Comparison of ENCODE assay signal across 17 cellular contexts in genomic region chr9:129457325-129457779, GRCh38.
DNase-seq lines count a peak whose midpoint lies in the region; ATAC-seq and TF ChIP-seq lines count a peak whose summit lies in the region.
"Had no signal": no experiment of that assay in that cellular context is flagged by ENCODE, and none has a peak within 500 bp of the region (broad histone marks: within the 10 kb centered on the region; RNA-seq: fewer than 3 reads in every experiment).

No MANE protein-coding gene starts in this region.

- no peaks in the 10 kb centered on the region for H3K9me3 ChIP-seq in CD4-positive, alpha-beta T cell (ENCODE audit: control insufficient read depth, low read length)
- H3K9me3 ChIP-seq in neural progenitor cell (ENCODE audit: low read depth): no peaks in the 10 kb centered on the region
- H3K9me3 ChIP-seq: ascending aorta, esophagus muscularis mucosa, gastroesophageal sphincter, transverse colon had no signal

- intact Hi-C loops in CD4-positive, alpha-beta T cell (cut with DNase I, micrococcal nuclease): loop anchor here (5.0 kb wide), 4 partner anchors 40 to 280 kb away; partner anchors contain the start of gene IER5L (in 1 of the 2)

- H2AFZ ChIP-seq in neural progenitor cell (replicated peaks): no peak overlapping the region

- peak overlapping the region; percentile 83 for H3K27ac Mint-ChIP-seq in CD4-positive, alpha-beta T cell
- H3K27ac Mint-ChIP-seq in brain (peak overlapping the region; percentile 73 to 100 (median 93)), neural progenitor cell (peak overlapping the region; percentile 15)

- no peaks in the 10 kb centered on the region for H3K27me3 ChIP-seq in CD4-positive, alpha-beta T cell (ENCODE audit: control insufficient read depth, insufficient read depth, low read length)
- H3K27me3 ChIP-seq in HL-60 (ENCODE audit: insufficient read depth, poor library complexity, severe bottlenecking) (no peaks in the 10 kb centered on the region), neural progenitor cell (no peaks in the 10 kb centered on the region)
- H3K27me3 ChIP-seq: ascending aorta, esophagus muscularis mucosa, gastroesophageal sphincter, transverse colon had no signal

- no peaks in the 10 kb centered on the region for H3K79me2 ChIP-seq in neural progenitor cell (ENCODE audit: low read depth)

- H3K4me3 Mint-ChIP-seq in CD4-positive, alpha-beta T cell: no peak overlapping the region
- H3K4me3 Mint-ChIP-seq in brain (peak overlapping the region in 1 of 5 experiments; percentile 8), neural progenitor cell (peak overlapping the region; percentile 3)

- H3K4me3 ChIP-seq in HL-60 (replicated peaks; ENCODE audit: insufficient read depth, low read length): no peak overlapping the region
- H3K4me3 ChIP-seq in neural progenitor cell: no peak overlapping the region
- H3K4me3 ChIP-seq: ascending aorta, esophagus muscularis mucosa, gastroesophageal sphincter, transverse colon had no signal

- H3K9me3 Mint-ChIP-seq in CD4-positive, alpha-beta T cell: no peaks in the 10 kb centered on the region
- H3K9me3 Mint-ChIP-seq in brain: peaks cover 0 to 6% (median 0%) of the 10 kb centered on the region in 5 experiments
- H3K9me3 Mint-ChIP-seq in neural progenitor cell: no peaks in the 10 kb centered on the region

- H3K9ac ChIP-seq in neural progenitor cell: no peak overlapping the region

- no peak for ATAC-seq in CD4-positive, alpha-beta T cell (ENCODE audit: poor library complexity)
- no peak for ATAC-seq in GM21381 (IDR thresholded peaks at IDR 0.05; ENCODE audit: unreplicated experiment)
- ATAC-seq: gastroesophageal sphincter, HCT116 had no signal

- peaks cover 37% of the 10 kb centered on the region for H3K4me1 Mint-ChIP-seq in CD4-positive, alpha-beta T cell (ENCODE audit: low read depth)
- H3K4me1 Mint-ChIP-seq in brain (peaks cover 79% of the 10 kb centered on the region), neural progenitor cell (peaks cover 54% of the 10 kb centered on the region)

- peaks cover 16% of the 10 kb centered on the region for H3F3A ChIP-seq in neural progenitor cell (ENCODE audit: low read depth)

- CTCF ChIA-PET in CD4-positive, alpha-beta T cell (lab: Charles Lee): no interaction called here

- peaks cover 38% of the 10 kb centered on the region for H3K4me1 ChIP-seq in neural progenitor cell

- no peak overlapping the region for H3K27ac ChIP-seq in CD4-positive, alpha-beta T cell (ENCODE audit: low read depth, low read length)
- H3K27ac ChIP-seq in HL-60 (replicated peaks) (peak overlapping the region; percentile 95), neural progenitor cell (no peak overlapping the region)

- POLR2A ChIA-PET in CD4-positive, alpha-beta T cell (lab: Charles Lee): interaction anchor here (1.3 kb wide), 1 partner anchor 20 kb away, joined by 5 read pairs; no protein-coding TSS in a partner anchor

- H3K27me3 Mint-ChIP-seq in CD4-positive, alpha-beta T cell: no peaks in the 10 kb centered on the region
- H3K27me3 Mint-ChIP-seq in brain (peaks cover 4% of the 10 kb centered on the region), neural progenitor cell (ENCODE audit: insufficient read depth, low read depth) (peaks cover 11% of the 10 kb centered on the region)

- H3K36me3 Mint-ChIP-seq in CD4-positive, alpha-beta T cell (ENCODE audit: low read depth): no peaks in the 10 kb centered on the region
- H3K36me3 Mint-ChIP-seq in brain (no peaks in the 10 kb centered on the region), neural progenitor cell (no peaks in the 10 kb centered on the region)
- H3K36me3 Mint-ChIP-seq: naive B cell had no signal

- TF ChIP-seq CTCF in CD4-positive, alpha-beta T cell (IDR thresholded peaks at IDR 0.05): no peak
- TF ChIP-seq CTCF in HL-60 (IDR thresholded peaks at IDR 0.05; ENCODE audit: insufficient read depth, low read length): no peak
- TF ChIP-seq CTCF in brain (conservative IDR thresholded peaks at IDR 0.05): no peak
- TF ChIP-seq CTCF in neural progenitor cell (IDR thresholded peaks at IDR 0.05): no peak

- no peak for DNase-seq in CD4-positive, alpha-beta T cell
- DNase-seq in HL-60 (ENCODE audit: low read depth in 1 of 2, low spot score in 1 of 2): no peak
- DNase-seq in neural progenitor cell (ENCODE audit: low spot score): no peak
- DNase-seq in COR-L47 (lab: John Stamatoyannopoulos, UW): no peak
- no peak for DNase-seq in stimulated activated CD4-positive, alpha-beta T cell treated with anti-CD3 and anti-CD28 coated beads, Interleukin-12 subunit alpha, Interleukin-12 subunit beta, amount 100 ng/mL, for 4 hours
- DNase-seq: kidney glomerular epithelial cell, mesendoderm, naive B cell, NCI-H1105, NCI-H2081 treated with DMSO at 0.1 percent for 48 hours had no signal

- H3K4me2 ChIP-seq in neural progenitor cell: no peak overlapping the region

- H3K36me3 ChIP-seq in neural progenitor cell: no peaks in the 10 kb centered on the region
- H3K36me3 ChIP-seq: ascending aorta, esophagus muscularis mucosa, gastroesophageal sphincter, transverse colon had no signal

- no peaks in the 10 kb centered on the region for H4K20me1 ChIP-seq in neural progenitor cell (ENCODE audit: low read depth)

Comparison
In these comparisons a context has a peak if more than half of its experiments do, and no peak if none do; other contexts are left out.
1. H3K27ac Mint-ChIP-seq: peak in every context shown above with its lines; median percentile 93 in brain; 83 in CD4-positive, alpha-beta T cell; 15 in neural progenitor cell.